In genomic region chrX:118552501-118552900, GRCh38 we compare ENCODE assay signal across 14 cellular contexts. TPM values are rescaled to one million over a fixed set of nuclear protein-coding genes. Genes with fewer than 3 reads are reported as not detected.
DNase-seq lines count a peak whose midpoint lies in the region; ATAC-seq, FAIRE-seq and TF ChIP-seq lines count a peak whose summit lies in the region.
"Had no signal": no experiment of that assay in that cellular context is flagged by ENCODE, and none has a peak within 500 bp of the region (broad histone marks: within the 10 kb centered on the region; RNA-seq: fewer than 3 reads in every experiment).

No MANE protein-coding gene starts in this region.

- H4K20me1 ChIP-seq in HCT116 (ENCODE audit: insufficient read depth) (no peaks in the 10 kb centered on the region), keratinocyte (ENCODE audit: control insufficient read depth, extremely low read depth, insufficient read depth, low read length) (no peaks in the 10 kb centered on the region), hepatocyte (ENCODE audit: insufficient read depth, poor library complexity, severe bottlenecking) (no peaks in the 10 kb centered on the region)

- H3K4me3 Mint-ChIP-seq in activated T-helper 17 cell treated with anti-CD3 and anti-CD28 coated beads, Interleukin-2, amount 50 U/mL, for 72 hours: no peak overlapping the region
- H3K4me3 Mint-ChIP-seq: activated T-cell treated with anti-CD3 and anti-CD28 coated beads, Interleukin-2, amount 50 U/mL, for 24 hours; T-helper 1 cell treated with Interleukin-12 subunit alpha and Interleukin-12 subunit beta and Interleukin-4 antibody, amounts not matched to agents 30 μg/mL and 1 μg/mL, for 36 hours had no signal

- CTCF ChIA-PET in HCT116 (lab: Charles Lee): no interaction called here

- dilution Hi-C loops in keratinocyte (cut with MboI; ENCODE audit: extremely low pct_ligation_motif_present, low sequenced_read_pairs): no loop called here

- H3K9me3 Mint-ChIP-seq in activated T-helper 17 cell treated with anti-CD3 and anti-CD28 coated beads, Interleukin-2, amount 50 U/mL, for 72 hours: no peaks in the 10 kb centered on the region
- H3K9me3 Mint-ChIP-seq: activated T-cell treated with anti-CD3 and anti-CD28 coated beads, Interleukin-2, amount 50 U/mL, for 24 hours; T-helper 1 cell treated with Interleukin-12 subunit alpha and Interleukin-12 subunit beta and Interleukin-4 antibody, amounts not matched to agents 30 μg/mL and 1 μg/mL, for 36 hours had no signal

- H3K9me3 ChIP-seq in HCT116 (ENCODE audit: control insufficient read depth in 1 of 2, insufficient read depth in 1 of 2, low read depth in 1 of 2, low read length in 2 of 2) (no peaks in the 10 kb centered on the region), keratinocyte (ENCODE audit: control insufficient read depth, low read depth, low read length) (no peaks in the 10 kb centered on the region), hepatocyte (ENCODE audit: low read depth) (no peaks in the 10 kb centered on the region)
- H3K9me3 ChIP-seq: vagina had no signal

- no peak for TF ChIP-seq POLR2A in HCT116 (IDR thresholded peaks at IDR 0.05; ENCODE audit: borderline replicate concordance, extremely low read depth, insufficient read depth, insufficient read length)
- TF ChIP-seq POLR2A in GM12891 (IDR thresholded peaks at IDR 0.05; ENCODE audit: low read depth, low read length): no peak

- FAIRE-seq in keratinocyte (lab: Jason Lieb, UNC): peak; percentile 74
- no peak for FAIRE-seq in GM12891 (lab: Jason Lieb, UNC)

- no peaks in the 10 kb centered on the region for H3K9me1 ChIP-seq in keratinocyte (ENCODE audit: control insufficient read depth, extremely low read depth, insufficient read depth, low read length)

- H3K36me3 Mint-ChIP-seq in activated T-helper 17 cell treated with anti-CD3 and anti-CD28 coated beads, Interleukin-2, amount 50 U/mL, for 72 hours (ENCODE audit: low read depth): peaks cover 87% of the 10 kb centered on the region

- no peak for TF ChIP-seq RAD21 in HCT116 (IDR thresholded peaks at IDR 0.05; ENCODE audit: low read depth)

- ATAC-seq in HCT116: peak; percentile 70
- peak; percentile 57 for ATAC-seq in activated T-helper 17 cell treated with anti-CD3 and anti-CD28 coated beads, Interleukin-2, amount 50 U/mL, for 72 hours (replicated peaks)

- no TSS peak for BruUV-seq in HCT116 (replicated peaks; lab: Mats Ljungman, UMichigan)

- TF ChIP-seq CTCF in AG10803 (conservative IDR thresholded peaks at IDR 0.05; ENCODE audit: low read length) (no peak), HCT116 (IDR thresholded peaks at IDR 0.05 in 2 of 3, conservative IDR thresholded peaks at IDR 0.05 in 1 of 3; ENCODE audit: borderline replicate concordance in 1 of 3, insufficient read depth in 1 of 3, low read depth in 2 of 3, low read length in 2 of 3) (no peak), keratinocyte (optimal IDR thresholded peaks at IDR 0.05 in 1 of 3, IDR thresholded peaks at IDR 0.05 in 1 of 3, conservative IDR thresholded peaks at IDR 0.05 in 1 of 3; ENCODE audit: extremely low read depth in 1 of 3, insufficient read depth in 2 of 3, low read length in 3 of 3) (no peak), hepatocyte (IDR thresholded peaks at IDR 0.05; ENCODE audit: poor library complexity) (no peak)

- H3K27ac Mint-ChIP-seq in activated T-helper 17 cell treated with anti-CD3 and anti-CD28 coated beads, Interleukin-2, amount 50 U/mL, for 72 hours: no peak overlapping the region
- H3K27ac Mint-ChIP-seq: activated T-cell treated with anti-CD3 and anti-CD28 coated beads, Interleukin-2, amount 50 U/mL, for 24 hours; T-helper 1 cell treated with Interleukin-12 subunit alpha and Interleukin-12 subunit beta and Interleukin-4 antibody, amounts not matched to agents 30 μg/mL and 1 μg/mL, for 36 hours had no signal

- peak; percentile 62 for DNase-seq in AG10803 (ENCODE audit: low read depth)
- DNase-seq in HCT116 (ENCODE audit: low read depth, low spot score): peak; percentile 21
- peak; percentile 25 for DNase-seq in keratinocyte (ENCODE audit: low read depth, low spot score)
- DNase-seq in GM12891 (ENCODE audit: insufficient read length, low spot score): no peak
- DNase-seq in hepatocyte (ENCODE audit: low spot score): no peak
- DNase-seq in mesenteric fat pad (ENCODE audit: low spot score): no peak
- DNase-seq in 8988T: no peak
- DNase-seq: activated T-cell treated with anti-CD3 and anti-CD28 coated beads, Interleukin-2, amount 50 U/mL, for 24 hours; dermis blood vessel endothelial cell; DMS79; occipital lobe had no signal

- H3K36me3 ChIP-seq in HCT116 (ENCODE audit: control insufficient read depth in 1 of 2, insufficient read depth in 2 of 2, low read length in 2 of 2) (no peaks in the 10 kb centered on the region), keratinocyte (ENCODE audit: control insufficient read depth in 2 of 2, extremely low read depth in 1 of 2, insufficient read depth in 2 of 2, low read length in 2 of 2) (no peaks in the 10 kb centered on the region), hepatocyte (replicated peaks; ENCODE audit: insufficient read depth, low read depth) (no peaks in the 10 kb centered on the region)
- H3K36me3 ChIP-seq: vagina had no signal

- peaks cover 6 to 32% of the 10 kb centered on the region in 2 experiments for H3K4me1 ChIP-seq in HCT116 (ENCODE audit: control insufficient read depth in 1 of 2, insufficient read depth in 2 of 2, low read length in 2 of 2)
- peaks cover 27% of the 10 kb centered on the region for H3K4me1 ChIP-seq in keratinocyte (ENCODE audit: control insufficient read depth, extremely low read depth, insufficient read depth, low read length)
- H3K4me1 ChIP-seq in hepatocyte (ENCODE audit: insufficient read depth): no peaks in the 10 kb centered on the region
- H3K4me1 ChIP-seq: vagina had no signal

- H3K4me1 Mint-ChIP-seq in activated T-helper 17 cell treated with anti-CD3 and anti-CD28 coated beads, Interleukin-2, amount 50 U/mL, for 72 hours: peaks cover 16% of the 10 kb centered on the region

- no peak overlapping the region for H3K9ac ChIP-seq in HCT116 (ENCODE audit: low read length)
- H3K9ac ChIP-seq in keratinocyte (ENCODE audit: control insufficient read depth, extremely low read depth, insufficient read depth, low read length): no peak overlapping the region

- no peak overlapping the region for H2AFZ ChIP-seq in HCT116 (ENCODE audit: low read depth, low read length, poor library complexity, severe bottlenecking)
- no peak overlapping the region for H2AFZ ChIP-seq in keratinocyte (ENCODE audit: control insufficient read depth, low read length)
- H2AFZ ChIP-seq in hepatocyte: no peak overlapping the region

- H3K4me2 ChIP-seq in HCT116 (ENCODE audit: low read length): peak overlapping the region; percentile 43
- peak overlapping the region; percentile 18 for H3K4me2 ChIP-seq in keratinocyte (ENCODE audit: control insufficient read depth, extremely low read depth, insufficient read depth, low read depth, low read length)
- no peak overlapping the region for H3K4me2 ChIP-seq in hepatocyte

- POLR2A ChIA-PET in HCT116 (lab: Charles Lee): no interaction called here

- H3K27me3 Mint-ChIP-seq in activated T-helper 17 cell treated with anti-CD3 and anti-CD28 coated beads, Interleukin-2, amount 50 U/mL, for 72 hours: no peaks in the 10 kb centered on the region

- no peaks in the 10 kb centered on the region for H3K9me2 ChIP-seq in HCT116 (ENCODE audit: insufficient read depth)
- H3K9me2 ChIP-seq in hepatocyte (replicated peaks; ENCODE audit: insufficient read depth): no peaks in the 10 kb centered on the region

- intact Hi-C loops in HCT116 (cut with micrococcal nuclease): no loop called here

- H3K79me2 ChIP-seq in HCT116 (ENCODE audit: insufficient read depth, low read length) (no peaks in the 10 kb centered on the region), keratinocyte (ENCODE audit: control insufficient read depth, insufficient read depth, low read length) (no peaks in the 10 kb centered on the region), hepatocyte (no peaks in the 10 kb centered on the region)

- RAD21 ChIA-PET in HCT116 (lab: Charles Lee; ENCODE audit: low non-redundant PET in 1 of 2, low total read pairs in 2 of 2, uncharacterized antibody in 2 of 2, unreplicated experiment in 2 of 2): no interaction called here

- no peaks in the 10 kb centered on the region for H3K27me3 ChIP-seq in HCT116 (ENCODE audit: insufficient read depth, low read length)
- no peaks in the 10 kb centered on the region for H3K27me3 ChIP-seq in keratinocyte (ENCODE audit: control insufficient read depth, extremely low read depth, insufficient read depth, low read length)
- no peaks in the 10 kb centered on the region for H3K27me3 ChIP-seq in hepatocyte
- H3K27me3 ChIP-seq: vagina had no signal

- H3K4me3 ChIP-seq in AG10803 (ENCODE audit: low read length) (no peak overlapping the region), HCT116 (replicated peaks in 1 of 2; ENCODE audit: low read depth in 1 of 2, low read length in 2 of 2) (no peak overlapping the region), keratinocyte (ENCODE audit: control insufficient read depth in 2 of 3, extremely low read depth in 1 of 3, insufficient read depth in 2 of 3, low read depth in 1 of 3, low read length in 3 of 3) (no peak overlapping the region), hepatocyte (no peak overlapping the region)
- H3K4me3 ChIP-seq: vagina had no signal

- H3K27ac ChIP-seq in HCT116 (ENCODE audit: low read depth, low read length) (no peak overlapping the region), keratinocyte (ENCODE audit: control insufficient read depth, insufficient read depth, low read length) (peak overlapping the region; percentile 49), hepatocyte (no peak overlapping the region)
- H3K27ac ChIP-seq: vagina had no signal

- 67% methylated on average over 4 of the region's 4 CpGs for WGBS in hepatocyte (ENCODE audit: low lambda C conversion rate, missing lambda C conversion rate)

TF ChIP-seq in HCT116, 20 proteins besides CTCF, POLR2A, EP300 and RAD21 (continues in another document):
- no peak for TF ChIP-seq SP1 (IDR thresholded peaks at IDR 0.05; ENCODE audit: low read depth)

TF ChIP-seq in GM12891, 5 proteins besides CTCF, POLR2A, EP300 and RAD21 (continues in another document):
- no peak for TF ChIP-seq POLR2AphosphoS5 (IDR thresholded peaks at IDR 0.05; ENCODE audit: low read depth, low read length)

RNA-seq across cellular contexts. Expression of gene DOCK11, which starts 56.9 kb away (rescaled TPM):
- total RNA-seq in HCT116 (2021; ENCODE audit: unreplicated experiment) (0.59 TPM), hepatocyte (8.3 and 9.8 TPM in 2 replicates), mesenteric fat pad (117 TPM)
- 0.02 and 0.31 TPM in 2 replicates for polyA plus RNA-seq in HCT116 (2012)
- total RNA-seq in activated T-helper 17 cell treated with anti-CD3 and anti-CD28 coated beads, Interleukin-2, amount 50 U/mL, for 72 hours: 10 to 100 TPM; 45.5 to 50.6 TPM
- polyA plus RNA-seq in keratinocyte (2.8 to 4.6 TPM (median 3.0 TPM) in 3 replicates), hepatocyte (7.6 and 8.1 TPM in 2 replicates)
- 0.80 TPM for polyA plus RNA-seq in keratinocyte (2011; ENCODE audit: low read depth)
- polyA plus RNA-seq in keratinocyte (2011; cell fraction: cytosol; rRNA removed): 1.8 and 2.8 TPM in 2 replicates
- polyA plus RNA-seq in keratinocyte (2011; cell fraction: nucleus; rRNA removed): 4.5 TPM in 2 replicates
- 1.5 and 2.9 TPM in 2 replicates for polyA plus RNA-seq in keratinocyte (2012; ENCODE audit: low replicate concordance)
- polyA minus RNA-seq in keratinocyte: 1.1 to 9.7 TPM (median 3.5 TPM) in 3 replicates
- 1.5 TPM for polyA minus RNA-seq in keratinocyte (2011; cell fraction: cytosol; rRNA and poly(A)+ RNA removed)
- polyA minus RNA-seq in keratinocyte (2011; cell fraction: nucleus; rRNA and poly(A)+ RNA removed): 2.8 and 6.3 TPM in 2 replicates
- polyA plus RNA-seq in GM12891 (2012; ENCODE audit: low read depth, missing spikeins): 9.8 TPM

Comparison
In these comparisons a context has a peak if more than half of its experiments do, and no peak if none do; other contexts are left out.
1. DNase-seq: peak in AG10803 (single experiment), HCT116 (single experiment) and keratinocyte (single experiment); none in GM12891 (single experiment), hepatocyte (single experiment), mesenteric fat pad (single experiment) and 8988T (single experiment).